In genomic region chr2:222424281-222424728, GRCh38 we compare ENCODE assay signal across 8 cellular contexts. TPM values are rescaled to one million over a fixed set of nuclear protein-coding genes. Genes with fewer than 3 reads are reported as not detected.
DNase-seq lines count a peak whose midpoint lies in the region; ATAC-seq and TF ChIP-seq lines count a peak whose summit lies in the region.

SGPP2 (plus strand) TSS chr2:222424543; CDS start chr2:222424603, 60 bp downstream.

- no peaks in the 10 kb centered on the region for H3K36me3 Mint-ChIP-seq in effector memory CD8-positive, alpha-beta T cell (ENCODE audit: insufficient read depth)
- H3K36me3 Mint-ChIP-seq in natural killer cell, result no peaks in the 10 kb centered on the region

- ATAC-seq in HG02938 (IDR thresholded peaks at IDR 0.05; ENCODE audit: unreplicated experiment), result peak; percentile 21
- ATAC-seq in effector memory CD8-positive, alpha-beta T cell (replicated peaks), result peak; percentile 51
- no peak for ATAC-seq in natural killer cell

- no peak for TF ChIP-seq CTCF in natural killer cell (IDR thresholded peaks at IDR 0.05)

- H3K27me3 Mint-ChIP-seq in effector memory CD8-positive, alpha-beta T cell, result peaks cover 33 to 37% of the 10 kb centered on the region in 2 donors
- peaks cover 28 to 44% of the 10 kb centered on the region in 2 donors for H3K27me3 Mint-ChIP-seq in natural killer cell (ENCODE audit: low read depth in 2 of 2)

- H3K4me3 Mint-ChIP-seq in effector memory CD8-positive, alpha-beta T cell, result peak within 1 kb of the TSS; percentile 84 to 87
- H3K4me3 Mint-ChIP-seq in natural killer cell, result peak within 1 kb of the TSS; percentile 49

- H3K27ac Mint-ChIP-seq in effector memory CD8-positive, alpha-beta T cell, result peak within 1 kb of the TSS; percentile 78 to 80
- no peak within 1 kb of the TSS for H3K27ac Mint-ChIP-seq in natural killer cell

- peak; percentile 31 to 84 (median 81) for DNase-seq in NCI-H1417 (lab: John Stamatoyannopoulos, UW)
- no peak for DNase-seq in NCI-H1417 treated with DMSO at 0.1 percent for 48 hours (lab: John Stamatoyannopoulos, UW)
- DNase-seq in T-helper 2 cell, result peak; percentile 9 to 21 (median 15)
- no peak for DNase-seq in effector memory CD8-positive, alpha-beta T cell
- DNase-seq in natural killer cell, result no peak
- no peak for DNase-seq in dedifferentiated amniotic fluid mesenchymal stem cell (ENCODE audit: extremely low spot score)
- DNase-seq in activated gamma-delta T cell (lab: John Stamatoyannopoulos, UW), result no peak

- intact Hi-C loops in natural killer cell (cut with micrococcal nuclease), result no loop called here

- peaks cover 10 to 18% of the 10 kb centered on the region in 2 donors for H3K4me1 Mint-ChIP-seq in effector memory CD8-positive, alpha-beta T cell (ENCODE audit: low read depth in 2 of 2)
- no peaks in the 10 kb centered on the region for H3K4me1 Mint-ChIP-seq in natural killer cell

- no peaks in the 10 kb centered on the region for H3K9me3 Mint-ChIP-seq in effector memory CD8-positive, alpha-beta T cell
- no peaks in the 10 kb centered on the region for H3K9me3 Mint-ChIP-seq in natural killer cell

RNA-seq across cellular contexts. Expression of gene SGPP2, which starts in this region (rescaled TPM):
- under 1 TPM in 2 of 3 donors, not detected in 1; 0.25 to 0.30 TPM for total RNA-seq in natural killer cell

Comparison
In these comparisons a context has a peak if more than half of its experiments do, and no peak if none do; other contexts are left out.
1. DNase-seq: peak in NCI-H1417 (3 of 3) and T-helper 2 cell (5 of 5); none in NCI-H1417 treated with DMSO at 0.1 percent for 48 hours (single experiment), effector memory CD8-positive, alpha-beta T cell (0 of 3), natural killer cell (single experiment), dedifferentiated amniotic fluid mesenchymal stem cell (single experiment) and activated gamma-delta T cell (single experiment).
2. ATAC-seq: peak in HG02938 (single experiment) and effector memory CD8-positive, alpha-beta T cell (single experiment); none in natural killer cell (0 of 3).
3. H3K27ac Mint-ChIP-seq: peak in effector memory CD8-positive, alpha-beta T cell (2 of 2); none in natural killer cell (0 of 2).